Comparison of ENCODE assay signal across 22 cellular contexts in genomic region chr14:33590891-33591630, GRCh38.
"Had no signal": no experiment of that assay in that cellular context is flagged by ENCODE, and none has a peak within 500 bp of the region (broad histone marks: within the 10 kb centered on the region; RNA-seq: fewer than 3 reads in every experiment).

No MANE protein-coding gene starts in this region.

- H3K4me3 ChIP-seq: dorsolateral prefrontal cortex, lung, psoas muscle, skin epidermis, testis, tibial nerve, upper lobe of right lung, vagina had no signal

- H3K27ac ChIP-seq: dorsolateral prefrontal cortex, neutrophil, psoas muscle, skin epidermis, testis, tibial nerve, upper lobe of right lung, vagina had no signal

- DNase-seq: cortex of kidney; dorsolateral prefrontal cortex; effector CD8-positive, alpha-beta T cell; foreskin fibroblast; immature natural killer cell; left colon; left ventricle myocardium superior; naive thymus-derived CD4-positive, alpha-beta T cell; psoas muscle; retina; stimulated activated CD4-positive, alpha-beta T cell treated with anti-CD3 and anti-CD28 coated beads, Interleukin-2, amount 100 ng/mL, for 24 hours; stimulated activated CD4-positive, alpha-beta T cell treated with anti-CD3 and anti-CD28 coated beads, Interleukin-4, amount 100 ng/mL, for 4 hours; stimulated activated naive B cell treated with anti-CD40 and anti-IgM and Interleukin-4, amounts not matched to agents 10 μg/mL and 1 μg/mL and 100 μg/mL, for 72 hours; stimulated activated naive CD8-positive, alpha-beta T cell treated with anti-CD3 and anti-CD28 coated beads, Interleukin-15, amount 100 ng/mL, for 72 hours; testis; upper lobe of right lung had no signal

- H3K36me3 ChIP-seq: neutrophil, tibial nerve, upper lobe of right lung, vagina had no signal

- H3K9me3 ChIP-seq: neutrophil, psoas muscle, testis, tibial nerve, upper lobe of right lung, vagina had no signal

- H3K27me3 ChIP-seq: dorsolateral prefrontal cortex, neutrophil, testis, tibial nerve, upper lobe of right lung, vagina had no signal

- H3K4me1 ChIP-seq: psoas muscle, testis, tibial nerve, upper lobe of right lung, vagina had no signal

- ATAC-seq: left colon; left ventricle myocardium superior; naive thymus-derived CD4-positive, alpha-beta T cell; psoas muscle; sciatic nerve; stimulated activated naive B cell treated with anti-CD40 and anti-IgM and Interleukin-4, amounts not matched to agents 10 μg/mL and 1 μg/mL and 100 μg/mL, for 72 hours; stimulated activated naive CD8-positive, alpha-beta T cell treated with anti-CD3 and anti-CD28 coated beads, Interleukin-15, amount 100 ng/mL, for 72 hours; upper lobe of right lung had no signal
